ENCODE assay signal across 28 cellular contexts in genomic region chr1:193480755-193481154, GRCh38.
DNase-seq lines count a peak whose midpoint lies in the region; ATAC-seq and TF ChIP-seq lines count a peak whose summit lies in the region.
"Had no signal": no experiment of that assay in that cellular context is flagged by ENCODE, and none has a peak within 500 bp of the region (broad histone marks: within the 10 kb centered on the region; RNA-seq: fewer than 3 reads in every experiment).

No MANE protein-coding gene starts in this region.

- peaks cover 4% of the 10 kb centered on the region; the same call in 1 of the 2 replicates for H3F3A ChIP-seq in MM.1S (ENCODE audit: insufficient read depth, low read length)

- no peak overlapping the region for H3K27ac ChIP-seq in CD8-positive, alpha-beta T cell (ENCODE audit: low read depth, low read length)
- no peak overlapping the region for H3K27ac ChIP-seq in naive thymus-derived CD4-positive, alpha-beta T cell (ENCODE audit: low read depth, low read length)
- H3K27ac ChIP-seq in coronary artery (no peak overlapping the region), MM.1S (ENCODE audit: low read length) (no peak overlapping the region)
- H3K27ac ChIP-seq: adrenal gland, C4-2B, left lung, ovary, tibial artery had no signal

- H3K27me3 Mint-ChIP-seq in activated T-cell treated with anti-CD3 and anti-CD28 coated beads, Interleukin-2, amount 50 U/mL, for 72 hours (ENCODE audit: low read depth), result no peaks in the 10 kb centered on the region
- H3K27me3 Mint-ChIP-seq in activated T-cell treated with anti-CD3 and anti-CD28 coated beads, Interleukin-2, amount 50 U/mL, for 4 hours (ENCODE audit: low read depth), result no peaks in the 10 kb centered on the region
- H3K27me3 Mint-ChIP-seq in CD8-positive, alpha-beta T cell (ENCODE audit: low read depth), result no peaks in the 10 kb centered on the region
- H3K27me3 Mint-ChIP-seq in activated CD8-positive, alpha-beta T cell treated with anti-CD3 and anti-CD28 coated beads for 36 hours, result no peaks in the 10 kb centered on the region
- H3K27me3 Mint-ChIP-seq in naive thymus-derived CD4-positive, alpha-beta T cell, result no peaks in the 10 kb centered on the region
- H3K27me3 Mint-ChIP-seq: brain had no signal

- POLR2A ChIA-PET in CD8-positive, alpha-beta T cell (lab: Charles Lee), result interaction anchor here (0.8 kb wide), 1 partner anchor 11 kb away, joined by 4 read pairs; no protein-coding TSS in a partner anchor
- POLR2A ChIA-PET in activated CD8-positive, alpha-beta T cell treated with anti-CD3 and anti-CD28 coated beads for 36 hours (lab: Charles Lee), result no interaction called here
- POLR2A ChIA-PET in naive thymus-derived CD4-positive, alpha-beta T cell (lab: Charles Lee), result interaction anchor here (0.6 to 3.4 kb wide), 7 partner anchors 8 to 60 kb away, joined by 3 to 17 read pairs (median 4); no protein-coding TSS in a partner anchor

- H3K9me3 ChIP-seq in CD8-positive, alpha-beta T cell (ENCODE audit: low read length), result peaks cover 6% of the 10 kb centered on the region
- H3K9me3 ChIP-seq in naive thymus-derived CD4-positive, alpha-beta T cell (ENCODE audit: control insufficient read depth in 2 of 3, low read length in 3 of 3), result no peaks in the 10 kb centered on the region
- no peaks in the 10 kb centered on the region for H3K9me3 ChIP-seq in MM.1S (replicated peaks; ENCODE audit: insufficient read depth, low read length)
- H3K9me3 ChIP-seq: adrenal gland, ovary had no signal

- peaks cover 46% of the 10 kb centered on the region for H3K4me1 Mint-ChIP-seq in activated T-cell treated with anti-CD3 and anti-CD28 coated beads, Interleukin-2, amount 50 U/mL, for 72 hours (ENCODE audit: low read depth)
- peaks cover 51% of the 10 kb centered on the region for H3K4me1 Mint-ChIP-seq in activated T-cell treated with anti-CD3 and anti-CD28 coated beads, Interleukin-2, amount 50 U/mL, for 4 hours (ENCODE audit: low read depth)
- peaks cover 44% of the 10 kb centered on the region for H3K4me1 Mint-ChIP-seq in CD8-positive, alpha-beta T cell (ENCODE audit: low read depth)
- H3K4me1 Mint-ChIP-seq in activated CD8-positive, alpha-beta T cell treated with anti-CD3 and anti-CD28 coated beads for 36 hours (ENCODE audit: low read depth), result peaks cover 45% of the 10 kb centered on the region
- H3K4me1 Mint-ChIP-seq in naive thymus-derived CD4-positive, alpha-beta T cell, result peaks cover 27 to 64% (median 54%) of the 10 kb centered on the region in 7 donors
- H3K4me1 Mint-ChIP-seq: brain, mesothelial cell of epicardium, nephron had no signal

- TF ChIP-seq CTCF in CD8-positive, alpha-beta T cell (IDR thresholded peaks at IDR 0.05), result no peak
- TF ChIP-seq CTCF in activated CD8-positive, alpha-beta T cell treated with anti-CD3 and anti-CD28 coated beads for 36 hours (IDR thresholded peaks at IDR 0.05), result no peak
- TF ChIP-seq CTCF in coronary artery (IDR thresholded peaks at IDR 0.05) (no peak), MM.1S (IDR thresholded peaks at IDR 0.05; ENCODE audit: low read length) (no peak)

- H3K27me3 ChIP-seq in CD8-positive, alpha-beta T cell (ENCODE audit: insufficient read depth, low read length), result no peaks in the 10 kb centered on the region
- no peaks in the 10 kb centered on the region for H3K27me3 ChIP-seq in naive thymus-derived CD4-positive, alpha-beta T cell (ENCODE audit: control insufficient read depth in 2 of 2, insufficient read depth in 2 of 2, low read length in 2 of 2)
- H3K27me3 ChIP-seq in MM.1S (replicated peaks; ENCODE audit: insufficient read depth, low read length), result no peaks in the 10 kb centered on the region
- H3K27me3 ChIP-seq: adrenal gland, left lung, tibial artery had no signal

- no peak overlapping the region for H2AFZ ChIP-seq in MM.1S (ENCODE audit: low read length)

- peaks cover 31% of the 10 kb centered on the region for H3K4me1 ChIP-seq in CD8-positive, alpha-beta T cell (ENCODE audit: insufficient read depth, low read length)
- H3K4me1 ChIP-seq in naive thymus-derived CD4-positive, alpha-beta T cell (ENCODE audit: control insufficient read depth in 2 of 2, insufficient read depth in 2 of 2, low read length in 2 of 2), result peaks cover 31 to 38% of the 10 kb centered on the region in 2 donors
- peaks cover 12% of the 10 kb centered on the region for H3K4me1 ChIP-seq in MM.1S (ENCODE audit: low read length)
- H3K4me1 ChIP-seq: adrenal gland, left lung, tibial artery had no signal

- H3K9me2 ChIP-seq in MM.1S (replicated peaks; ENCODE audit: insufficient read depth, low read length), result no peaks in the 10 kb centered on the region

- H4K20me1 ChIP-seq in MM.1S (ENCODE audit: insufficient read depth, low read length), result no peaks in the 10 kb centered on the region

- CTCF ChIA-PET in CD8-positive, alpha-beta T cell (lab: Charles Lee), result no interaction called here
- CTCF ChIA-PET in activated CD8-positive, alpha-beta T cell treated with anti-CD3 and anti-CD28 coated beads for 36 hours (lab: Charles Lee), result no interaction called here
- CTCF ChIA-PET in naive thymus-derived CD4-positive, alpha-beta T cell (lab: Charles Lee), result no interaction called here

- no peaks in the 10 kb centered on the region for H3K79me2 ChIP-seq in MM.1S (ENCODE audit: low read length)

- H3K4me2 ChIP-seq in MM.1S (ENCODE audit: low read depth, low read length), result no peak overlapping the region

- H3K9me3 Mint-ChIP-seq in activated T-cell treated with anti-CD3 and anti-CD28 coated beads, Interleukin-2, amount 50 U/mL, for 72 hours, result peaks cover 9 to 12% of the 10 kb centered on the region in 2 donors
- H3K9me3 Mint-ChIP-seq in activated T-cell treated with anti-CD3 and anti-CD28 coated beads, Interleukin-2, amount 50 U/mL, for 4 hours, result peaks cover 20% of the 10 kb centered on the region
- peaks cover 25% of the 10 kb centered on the region for H3K9me3 Mint-ChIP-seq in CD8-positive, alpha-beta T cell
- H3K9me3 Mint-ChIP-seq in activated CD8-positive, alpha-beta T cell treated with anti-CD3 and anti-CD28 coated beads for 36 hours, result peaks cover 38% of the 10 kb centered on the region
- H3K9me3 Mint-ChIP-seq in naive thymus-derived CD4-positive, alpha-beta T cell, result peaks cover 1 to 43% (median 19%) of the 10 kb centered on the region in 11 donors
- H3K9me3 Mint-ChIP-seq: brain had no signal

- no peak for DNase-seq in activated T-cell treated with anti-CD3 and anti-CD28 coated beads, Interleukin-2, amount 50 U/mL, for 72 hours
- no peak for DNase-seq in activated T-cell treated with anti-CD3 and anti-CD28 coated beads, Interleukin-2, amount 50 U/mL, for 4 hours
- DNase-seq in CD8-positive, alpha-beta T cell, result no peak
- DNase-seq in activated CD8-positive, alpha-beta T cell treated with anti-CD3 and anti-CD28 coated beads for 36 hours, result no peak
- DNase-seq in naive thymus-derived CD4-positive, alpha-beta T cell, result no peak
- DNase-seq in coronary artery (ENCODE audit: low spot score) (no peak), SW 1271 (lab: John Stamatoyannopoulos, UW) (no peak), MM.1S (no peak)
- DNase-seq: activated CD8-positive, alpha-beta memory T cell treated with anti-CD3 and anti-CD28 coated beads for 24 hours; adrenal gland; DMS53; foreskin melanocyte; GDM1; left lung; NCI-H1048; NCI-H1694 treated with DMSO at 0.1 percent for 48 hours; NCI-H2171; NCI-H526 treated with DMSO at 0.1 percent for 48 hours; ovary; stimulated activated CD4-positive, alpha-beta T cell treated with anti-CD3 and anti-CD28 coated beads, Interleukin-4, amount 100 ng/mL, for 24 hours; stimulated activated naive CD4-positive, alpha-beta T cell treated with Interleukin-2 at 50 U/mL for 16 hours; tibial artery had no signal

- peak overlapping the region in 1 of 2 donors; percentile 17 for H3K4me3 Mint-ChIP-seq in activated T-cell treated with anti-CD3 and anti-CD28 coated beads, Interleukin-2, amount 50 U/mL, for 72 hours
- no peak overlapping the region for H3K4me3 Mint-ChIP-seq in activated T-cell treated with anti-CD3 and anti-CD28 coated beads, Interleukin-2, amount 50 U/mL, for 4 hours
- no peak overlapping the region for H3K4me3 Mint-ChIP-seq in CD8-positive, alpha-beta T cell
- no peak overlapping the region for H3K4me3 Mint-ChIP-seq in activated CD8-positive, alpha-beta T cell treated with anti-CD3 and anti-CD28 coated beads for 36 hours
- H3K4me3 Mint-ChIP-seq in naive thymus-derived CD4-positive, alpha-beta T cell, result peak overlapping the region in 2 of 10 donors; percentile 22 to 33
- H3K4me3 Mint-ChIP-seq: brain, mesothelial cell of epicardium, nephron had no signal

- H3K36me3 ChIP-seq in CD8-positive, alpha-beta T cell (ENCODE audit: insufficient read depth, low read length), result no peaks in the 10 kb centered on the region
- H3K36me3 ChIP-seq in naive thymus-derived CD4-positive, alpha-beta T cell (ENCODE audit: control insufficient read depth in 2 of 3, insufficient read depth in 3 of 3, low read length in 3 of 3), result no peaks in the 10 kb centered on the region
- H3K36me3 ChIP-seq in MM.1S (replicated peaks; ENCODE audit: insufficient read depth, low read length), result no peaks in the 10 kb centered on the region
- H3K36me3 ChIP-seq: adrenal gland, left lung, ovary, tibial artery had no signal

- peak overlapping the region; percentile 72 for H3K27ac Mint-ChIP-seq in activated T-cell treated with anti-CD3 and anti-CD28 coated beads, Interleukin-2, amount 50 U/mL, for 72 hours
- peak overlapping the region; percentile 92 for H3K27ac Mint-ChIP-seq in CD8-positive, alpha-beta T cell
- peak overlapping the region; percentile 88 for H3K27ac Mint-ChIP-seq in activated CD8-positive, alpha-beta T cell treated with anti-CD3 and anti-CD28 coated beads for 36 hours
- H3K27ac Mint-ChIP-seq in naive thymus-derived CD4-positive, alpha-beta T cell, result peak overlapping the region; percentile 82 to 97 (median 91)
- H3K27ac Mint-ChIP-seq: brain, mesothelial cell of epicardium, nephron had no signal

- intact Hi-C loops in CD8-positive, alpha-beta T cell (cut with DNase I, micrococcal nuclease), result no loop called here
- intact Hi-C loops in activated CD8-positive, alpha-beta T cell treated with anti-CD3 and anti-CD28 coated beads for 36 hours (cut with micrococcal nuclease), result no loop called here
- intact Hi-C loops in naive thymus-derived CD4-positive, alpha-beta T cell (cut with micrococcal nuclease), result no loop called here

- peaks cover 10 to 22% of the 10 kb centered on the region in 2 donors for H3K36me3 Mint-ChIP-seq in activated T-cell treated with anti-CD3 and anti-CD28 coated beads, Interleukin-2, amount 50 U/mL, for 72 hours (ENCODE audit: insufficient read depth in 2 of 2)
- H3K36me3 Mint-ChIP-seq in activated T-cell treated with anti-CD3 and anti-CD28 coated beads, Interleukin-2, amount 50 U/mL, for 4 hours (ENCODE audit: insufficient read depth), result peaks cover 11% of the 10 kb centered on the region
- H3K36me3 Mint-ChIP-seq in CD8-positive, alpha-beta T cell, result peaks cover 32% of the 10 kb centered on the region
- H3K36me3 Mint-ChIP-seq in activated CD8-positive, alpha-beta T cell treated with anti-CD3 and anti-CD28 coated beads for 36 hours (ENCODE audit: low read depth), result peaks cover 25% of the 10 kb centered on the region
- peaks cover 9 to 76% (median 22%) of the 10 kb centered on the region in 5 donors for H3K36me3 Mint-ChIP-seq in naive thymus-derived CD4-positive, alpha-beta T cell
- H3K36me3 Mint-ChIP-seq: brain, mesothelial cell of epicardium had no signal

- ATAC-seq in activated T-cell treated with anti-CD3 and anti-CD28 coated beads, Interleukin-2, amount 50 U/mL, for 72 hours (replicated peaks in 1 of 2), result no peak
- ATAC-seq in activated T-cell treated with anti-CD3 and anti-CD28 coated beads, Interleukin-2, amount 50 U/mL, for 4 hours, result no peak
- ATAC-seq in CD8-positive, alpha-beta T cell, result no peak
- no peak for ATAC-seq in activated CD8-positive, alpha-beta T cell treated with anti-CD3 and anti-CD28 coated beads for 36 hours
- no peak for ATAC-seq in naive thymus-derived CD4-positive, alpha-beta T cell
- ATAC-seq: esophagus mucosa, HepG2, left lung had no signal

- no peak overlapping the region for H3K9ac ChIP-seq in MM.1S (ENCODE audit: low read length)

- no peak overlapping the region for H3K4me3 ChIP-seq in CD8-positive, alpha-beta T cell (ENCODE audit: low read depth, low read length)
- H3K4me3 ChIP-seq in naive thymus-derived CD4-positive, alpha-beta T cell (ENCODE audit: low read length), result no peak overlapping the region
- H3K4me3 ChIP-seq in coronary artery, result no peak overlapping the region
- no peak overlapping the region for H3K4me3 ChIP-seq in MM.1S (ENCODE audit: low read length)
- H3K4me3 ChIP-seq: adrenal gland, left lung, ovary, tibial artery had no signal
